Comparison of ENCODE assay signal across 16 cellular contexts in genomic region chr6:108767418-108768175, GRCh38.
"Had no signal": no experiment of that assay in that cellular context is flagged by ENCODE, and none has a peak within 500 bp of the region (broad histone marks: within the 10 kb centered on the region; RNA-seq: fewer than 3 reads in every experiment).

No MANE protein-coding gene starts in this region.

- H3K36me3 ChIP-seq: gastroesophageal sphincter, tibial artery had no signal

- ATAC-seq: gastroesophageal sphincter, left lobe of liver, natural killer cell, SK-N-SH treated with all-trans-retinoic acid at 6 μM for 48 hours had no signal

- H3K27me3 Mint-ChIP-seq: activated naive CD8-positive, alpha-beta T cell treated with anti-CD3 and anti-CD28 coated beads for 36 hours had no signal

- H3K4me3 ChIP-seq: gastroesophageal sphincter, tibial artery had no signal

- H3K4me3 Mint-ChIP-seq: activated naive CD8-positive, alpha-beta T cell treated with anti-CD3 and anti-CD28 coated beads for 36 hours; dendritic cell treated with granulocyte-macrophage colony-stimulating factor and Interleukin-4, amounts not matched to agents 40 ng/mL and 50 ng/mL, for 4 days; natural killer cell had no signal

- H3K9me3 ChIP-seq: gastroesophageal sphincter, tibial artery had no signal

- H3K36me3 Mint-ChIP-seq: activated naive CD8-positive, alpha-beta T cell treated with anti-CD3 and anti-CD28 coated beads for 36 hours; natural killer cell had no signal

- H3K4me1 ChIP-seq: gastroesophageal sphincter had no signal

- H3K27ac ChIP-seq: epithelial cell of prostate, gastroesophageal sphincter, tibial artery had no signal

- DNase-seq: activated CD4-positive, alpha-beta T cell treated with anti-CD3 and anti-CD28 coated beads, Interleukin-2, amount 50 U/mL, for 48 hours; activated CD4-positive, CD25-positive, alpha-beta regulatory T cell treated with anti-CD3 and anti-CD28 coated beads, Interleukin-2, amount 50 U/mL, for 72 hours; activated naive CD8-positive, alpha-beta T cell treated with anti-CD3 and anti-CD28 coated beads for 36 hours; anterior cingulate cortex; mesenchymal stem cell; natural killer cell; stimulated activated CD4-positive, alpha-beta T cell treated with anti-CD3 and anti-CD28 coated beads, Interleukin-2, amount 100 ng/mL, for 48 hours; stimulated activated naive CD4-positive, alpha-beta T cell; T-helper 1 cell; T1000; tibial artery had no signal

- H3K27ac Mint-ChIP-seq: activated naive CD8-positive, alpha-beta T cell treated with anti-CD3 and anti-CD28 coated beads for 36 hours; dendritic cell treated with granulocyte-macrophage colony-stimulating factor and Interleukin-4, amounts not matched to agents 40 ng/mL and 50 ng/mL, for 4 days; natural killer cell had no signal

- H3K9me3 Mint-ChIP-seq: activated naive CD8-positive, alpha-beta T cell treated with anti-CD3 and anti-CD28 coated beads for 36 hours; dendritic cell treated with granulocyte-macrophage colony-stimulating factor and Interleukin-4, amounts not matched to agents 40 ng/mL and 50 ng/mL, for 4 days; natural killer cell had no signal
